Comparison of ENCODE assay signal across 8 cellular contexts in the genomic region with DNA sequence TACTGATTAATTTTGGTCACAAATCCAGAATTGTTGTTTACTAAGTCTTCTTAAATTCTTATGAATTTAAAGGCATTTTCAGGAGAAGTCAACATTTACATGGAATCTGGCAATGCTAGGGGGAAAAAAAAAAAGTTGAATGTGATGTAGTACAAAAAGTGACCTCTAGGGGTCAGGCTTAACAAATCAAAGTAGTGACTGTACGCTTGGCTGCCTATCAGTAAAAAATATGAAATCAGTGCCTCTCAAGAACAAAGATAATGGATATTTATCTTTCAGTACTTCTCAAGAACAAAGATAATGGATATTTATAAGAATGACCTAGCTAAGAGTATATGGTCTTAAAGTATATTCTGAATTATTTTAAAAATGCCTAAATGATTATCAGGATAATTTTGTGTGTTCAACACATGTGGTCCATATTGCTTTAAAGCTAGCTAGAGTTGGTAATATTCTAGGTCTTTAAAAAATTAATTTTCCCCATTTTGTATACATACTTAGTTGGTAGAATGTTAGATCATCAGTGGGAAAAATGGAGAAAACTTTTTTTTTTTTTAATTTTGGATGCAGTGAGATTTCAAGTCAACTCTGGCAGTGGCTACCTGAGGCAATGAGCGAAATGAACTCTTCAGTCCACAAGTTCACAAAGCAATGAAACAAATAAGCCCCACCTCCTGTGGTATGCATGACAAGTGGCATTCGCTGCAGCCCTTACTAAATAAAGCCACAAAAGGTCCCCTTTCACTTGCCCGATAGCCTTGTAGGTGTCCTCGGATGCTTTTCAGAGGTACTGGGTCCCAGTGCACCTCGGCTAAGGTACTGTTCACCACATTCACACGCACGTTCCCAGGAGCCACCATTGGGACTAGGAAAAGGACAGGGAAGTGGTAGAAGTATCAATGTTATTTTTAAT. TPM values are rescaled to one million over a fixed set of nuclear protein-coding genes. Genes with fewer than 3 reads are reported as not detected.
DNase-seq lines count a peak whose midpoint lies in the region; ATAC-seq, FAIRE-seq and TF ChIP-seq lines count a peak whose summit lies in the region.

No MANE protein-coding gene starts in this region.

- H3K4me3 ChIP-seq in SU-DHL-6 (ENCODE audit: insufficient read depth, low read length, poor library complexity, severe bottlenecking) (no peak overlapping the region), foreskin fibroblast (ENCODE audit: low read depth in 1 of 2, low read length in 2 of 2) (no peak overlapping the region), pancreas (no peak overlapping the region)

- H3K9me2 ChIP-seq in SU-DHL-6 (replicated peaks; ENCODE audit: insufficient read depth, low read length) = no peaks in the 10 kb centered on the region

- H3K4me1 ChIP-seq in pancreas = peaks cover 0 to 7% (median 6%) of the 10 kb centered on the region in 3 donors

- 68 to 72% methylated on average over 8 of the region's 8 CpGs for WGBS in pancreas, 2 donors

- DNase-seq in Ammon's horn (ENCODE audit: low spot score) = peak; percentile 61
- peak; percentile 83 for DNase-seq in NCI-H1092 treated with DMSO at 0.1 percent for 48 hours (lab: John Stamatoyannopoulos, UW)
- DNase-seq in foreskin fibroblast = peak in 1 of 2 donors; percentile 80
- no peak for DNase-seq in pancreas
- no peak for DNase-seq in NK-92 (lab: John Stamatoyannopoulos, UW; ENCODE audit: unreplicated experiment)
- DNase-seq in activated CD4-positive, alpha-beta T cell treated with anti-CD3 and anti-CD28 coated beads for 1 hour = no peak

- H3K9ac ChIP-seq in SU-DHL-6 (ENCODE audit: low read length) = no peak overlapping the region

- H3K36me3 ChIP-seq in SU-DHL-6 (ENCODE audit: low read length) = no peaks in the 10 kb centered on the region
- H3K36me3 ChIP-seq in pancreas = no peaks in the 10 kb centered on the region

- intact Hi-C loops in pancreas (cut with DNase I) = loop anchor here in 2 of 3 donors (5.0 to 10.0 kb wide), 2 partner anchors 276 to 313 kb away; partner anchors contain the start of gene NRCAM (in 1 of the 2)

- peak; percentile 88 for FAIRE-seq in pancreas (lab: Jason Lieb, UNC)

- no peak overlapping the region for H3K27ac ChIP-seq in SU-DHL-6 (ENCODE audit: low read depth, low read length)
- no peak overlapping the region for H3K27ac ChIP-seq in pancreas

- H2AFZ ChIP-seq in SU-DHL-6 (ENCODE audit: low read depth, low read length, severe bottlenecking) = no peak overlapping the region

- ATAC-seq in GM18870 (IDR thresholded peaks at IDR 0.05; ENCODE audit: unreplicated experiment) (peak; percentile 50), pancreas (peak; percentile 51 to 84 (median 76))

- TF ChIP-seq CTCF in SU-DHL-6 (IDR thresholded peaks at IDR 0.05; ENCODE audit: insufficient read depth, low read length, poor library complexity, severe bottlenecking) = peak; percentile 51
- peak; percentile 49 for TF ChIP-seq CTCF in foreskin fibroblast (IDR thresholded peaks at IDR 0.05; ENCODE audit: low read depth, low read length)
- TF ChIP-seq CTCF in pancreas (IDR thresholded peaks at IDR 0.05) = peak; percentile 57 to 72 (median 66)

- H3K27me3 ChIP-seq in SU-DHL-6 (ENCODE audit: low read length) (no peaks in the 10 kb centered on the region), pancreas (no peaks in the 10 kb centered on the region)

- no peaks in the 10 kb centered on the region for H4K20me1 ChIP-seq in SU-DHL-6 (ENCODE audit: low read depth, low read length)

- H3K79me2 ChIP-seq in SU-DHL-6 (ENCODE audit: insufficient read depth, low read length) = no peaks in the 10 kb centered on the region

- H3K9me3 ChIP-seq in SU-DHL-6 (ENCODE audit: insufficient read depth, low read length) (no peaks in the 10 kb centered on the region), pancreas (no peaks in the 10 kb centered on the region)

- H3F3A ChIP-seq in SU-DHL-6 (ENCODE audit: insufficient read depth) = no peaks in the 10 kb centered on the region

- no peak overlapping the region for H3K4me2 ChIP-seq in SU-DHL-6 (ENCODE audit: low read depth, low read length, poor library complexity, severe bottlenecking)

RNA-seq across cellular contexts. Expression of gene LAMB4, which starts 51.2 kb away (rescaled TPM):
- total RNA-seq in pancreas = under 1 TPM; 0.22 to 0.78 (median 0.50) TPM
- under 1 TPM; 0.40 to 0.72 TPM for polyA plus RNA-seq in pancreas

Comparison
In these comparisons a context has a peak if more than half of its experiments do, and no peak if none do; other contexts are left out.
1. DNase-seq: peak in Ammon's horn (single experiment) and NCI-H1092 treated with DMSO at 0.1 percent for 48 hours (single experiment); none in pancreas (0 of 6), NK-92 (single experiment) and activated CD4-positive, alpha-beta T cell treated with anti-CD3 and anti-CD28 coated beads for 1 hour (single experiment).
2. Peak in every context shown above with its lines, with median percentiles within 50 percentile points of each other: CTCF ChIP-seq.